ENCODE assay signal across 11 cellular contexts in genomic region chr15:29665441-29665985, GRCh38.
"Had no signal": no experiment of that assay in that cellular context is flagged by ENCODE, and none has a peak within 500 bp of the region (broad histone marks: within the 10 kb centered on the region; RNA-seq: fewer than 3 reads in every experiment).

No MANE protein-coding gene starts in this region.

- H3K27ac ChIP-seq: left lung had no signal

- H3K27me3 ChIP-seq: left lung had no signal

- FAIRE-seq: bronchial epithelial cell, keratinocyte had no signal

- DNase-seq: activated CD4-positive, alpha-beta T cell treated with anti-CD3 and anti-CD28 coated beads, Interleukin-2, amount 50 U/mL, for 1 hour; activated CD8-positive, alpha-beta memory T cell treated with anti-CD3 and anti-CD28 coated beads for 24 hours; activated naive CD4-positive, alpha-beta T cell; activated naive CD8-positive, alpha-beta T cell treated with anti-CD3 and anti-CD28 coated beads, Interleukin-2, amount 10 ng/mL, durations not matched to agents 7 days and 5 days; anterior cingulate cortex; foreskin fibroblast; hippocampal formation; left lung; stimulated activated naive CD8-positive, alpha-beta T cell treated with anti-CD3 and anti-CD28 coated beads, Interleukin-15, amount 100 ng/mL, for 72 hours had no signal

- H3K36me3 ChIP-seq: left lung had no signal

- H3K4me1 ChIP-seq: left lung had no signal

- H3K4me3 ChIP-seq: left lung had no signal

- H3K9me3 ChIP-seq: left lung had no signal
